ENCODE assay signal across 8 cellular contexts in genomic region chr12:45215419-45216296, GRCh38.
DNase-seq lines count a peak whose midpoint lies in the region; ATAC-seq lines count a peak whose summit lies in the region.

ANO6 (plus strand) TSS chr12:45216095; CDS start chr12:45216322, 227 bp downstream.

- ATAC-seq in GM19023 (IDR thresholded peaks at IDR 0.05; ENCODE audit: unreplicated experiment) = peak; percentile 74
- peak; percentile 66 for ATAC-seq in HG03196 (IDR thresholded peaks at IDR 0.05; ENCODE audit: unreplicated experiment)

- peak within 1 kb of the TSS; percentile 76 for H3K27ac ChIP-seq in caudate nucleus (ENCODE audit: low read depth, low read length)

- DNase-seq in AG20443 (ENCODE audit: low spot score) = peak; percentile 93
- peak; percentile 88 for DNase-seq in NCI-H2227 treated with DMSO at 0.1 percent for 48 hours (lab: John Stamatoyannopoulos, UW)
- peak; percentile 38 to 54 (median 45) for DNase-seq in activated CD4-positive, CD25-positive, alpha-beta regulatory T cell (lab: John Stamatoyannopoulos, UW)
- peak in 58 of 61 donors; percentile 14 to 90 (median 72) for DNase-seq in caudate nucleus (lab: John Stamatoyannopoulos, UW)
- DNase-seq in islet precursor cell = peak; percentile 99
- peak; percentile 56 to 76 for DNase-seq in stimulated activated CD4-positive, alpha-beta T cell treated with anti-CD3 and anti-CD28 coated beads, Interleukin-15, amount 100 ng/mL, for 1 hour (ENCODE audit: low read depth in 1 of 2, low spot score in 1 of 2)

Comparison
In these comparisons a context has a peak if more than half of its experiments do, and no peak if none do; other contexts are left out.
1. Peak in every context shown above with its lines: DNase-seq, ATAC-seq and H3K27ac ChIP-seq.
2. DNase-seq: peak in every context shown above with its lines; median percentile 99 in islet precursor cell; 93 in AG20443; 88 in NCI-H2227 treated with DMSO at 0.1 percent for 48 hours; 72 in caudate nucleus; 66 in stimulated activated CD4-positive, alpha-beta T cell treated with anti-CD3 and anti-CD28 coated beads, Interleukin-15, amount 100 ng/mL, for 1 hour; 45 in activated CD4-positive, CD25-positive, alpha-beta regulatory T cell.